Comparison of ENCODE assay signal across 24 cellular contexts in the genomic region with DNA sequence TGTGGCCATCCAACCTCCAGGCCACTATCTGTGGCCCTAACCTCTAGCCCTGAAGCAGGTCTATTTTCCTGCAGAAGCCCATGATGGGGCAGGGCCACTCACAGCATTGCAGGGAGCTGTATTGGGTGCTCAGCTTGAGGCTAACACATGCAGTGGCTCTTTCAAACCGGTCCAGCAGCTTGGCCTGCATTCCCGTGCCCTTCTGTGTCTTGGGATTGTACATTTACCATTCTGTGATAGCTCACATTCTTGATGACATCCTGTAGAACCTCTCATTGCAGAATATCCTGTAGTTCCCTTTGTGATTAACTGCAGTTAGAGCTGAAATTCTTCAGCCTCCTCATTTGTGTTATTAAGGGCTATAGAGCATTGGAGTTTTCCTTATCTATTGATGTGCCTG.
"Had no signal": no experiment of that assay in that cellular context is flagged by ENCODE, and none has a peak within 500 bp of the region (broad histone marks: within the 10 kb centered on the region; RNA-seq: fewer than 3 reads in every experiment).

No MANE protein-coding gene starts in this region.

- H3K4me3 ChIP-seq: ascending aorta, transverse colon had no signal

- DNase-seq: activated CD4-positive, alpha-beta T cell treated with anti-CD3 and anti-CD28 coated beads for 1 hour; activated CD4-positive, alpha-beta T cell treated with anti-CD3 and anti-CD28 coated beads, Interleukin-2, amount 50 U/mL, for 1 hour; activated CD8-positive, alpha-beta T cell treated with anti-CD3 and anti-CD28 coated beads, Interleukin-2, amount 10 ng/mL, durations not matched to agents 7 days and 5 days; activated T-cell treated with anti-CD3 and anti-CD28 coated beads, Interleukin-2, amount 50 U/mL, for 24 hours; brain microvascular endothelial cell; effector CD8-positive, alpha-beta T cell; foreskin melanocyte; immature natural killer cell; kidney glomerular epithelial cell; left ventricle myocardium superior; mammary epithelial cell; midbrain; natural killer cell; stimulated activated CD4-positive, alpha-beta T cell treated with anti-CD3 and anti-CD28 coated beads, Interleukin-2, amount 100 ng/mL, for 48 hours; stimulated activated CD8-positive, alpha-beta memory T cell treated with anti-CD3 and anti-CD28 coated beads, Interleukin-4, amount 100 ng/mL, for 48 hours; stimulated activated naive B cell treated with anti-CD40 and anti-IgM and Interleukin-4, amounts not matched to agents 10 μg/mL and 1 μg/mL and 100 μg/mL, for 72 hours; T-cell; transverse colon; WERI-Rb-1 had no signal

- H3K4me1 Mint-ChIP-seq: activated T-helper 17 cell treated with anti-CD3 and anti-CD28 coated beads, Interleukin-2, amount 50 U/mL, for 72 hours; immature natural killer cell; natural killer cell; stimulated activated naive B cell treated with anti-CD40 and anti-IgM and Interleukin-4, amounts not matched to agents 10 μg/mL and 1 μg/mL and 100 μg/mL, for 72 hours; T-cell had no signal

- H3K9me3 ChIP-seq: transverse colon had no signal

- H3K27me3 ChIP-seq: ascending aorta, brain microvascular endothelial cell had no signal

- H3K27ac ChIP-seq: ascending aorta, brain microvascular endothelial cell, transverse colon, WERI-Rb-1 had no signal

- H3K4me1 ChIP-seq: transverse colon had no signal

- H3K9me3 Mint-ChIP-seq: T-helper 2 cell treated with Interferon-gamma antibody and Interleukin-4, amounts not matched to agents 5 μg/mL and 100 μg/mL, for 36 hours had no signal

- H3K27ac Mint-ChIP-seq: activated CD8-positive, alpha-beta T cell treated with anti-CD3 and anti-CD28 coated beads, Interleukin-2, amount 10 ng/mL, durations not matched to agents 7 days and 5 days; activated naive CD4-positive, alpha-beta T cell treated with anti-CD3 and anti-CD28 coated beads, Interleukin-2, amount 50 U/mL, for 72 hours; activated T-cell treated with anti-CD3 and anti-CD28 coated beads, Interleukin-2, amount 50 U/mL, for 24 hours; activated T-helper 17 cell treated with anti-CD3 and anti-CD28 coated beads, Interleukin-2, amount 50 U/mL, for 72 hours; immature natural killer cell; natural killer cell; progenitor cell of endocrine pancreas; stimulated activated naive B cell treated with anti-CD40 and anti-IgM and Interleukin-4, amounts not matched to agents 10 μg/mL and 1 μg/mL and 100 μg/mL, for 72 hours; T-cell; T-helper 2 cell treated with Interferon-gamma antibody and Interleukin-4, amounts not matched to agents 5 μg/mL and 100 μg/mL, for 36 hours had no signal

- H3K36me3 Mint-ChIP-seq: immature natural killer cell; natural killer cell; stimulated activated naive B cell treated with anti-CD40 and anti-IgM and Interleukin-4, amounts not matched to agents 10 μg/mL and 1 μg/mL and 100 μg/mL, for 72 hours had no signal

- H3K4me3 Mint-ChIP-seq: activated CD8-positive, alpha-beta T cell treated with anti-CD3 and anti-CD28 coated beads, Interleukin-2, amount 10 ng/mL, durations not matched to agents 7 days and 5 days; activated T-cell treated with anti-CD3 and anti-CD28 coated beads, Interleukin-2, amount 50 U/mL, for 24 hours; activated T-helper 17 cell treated with anti-CD3 and anti-CD28 coated beads, Interleukin-2, amount 50 U/mL, for 72 hours; immature natural killer cell; natural killer cell; stimulated activated naive B cell treated with anti-CD40 and anti-IgM and Interleukin-4, amounts not matched to agents 10 μg/mL and 1 μg/mL and 100 μg/mL, for 72 hours; T-cell; T-helper 2 cell treated with Interferon-gamma antibody and Interleukin-4, amounts not matched to agents 5 μg/mL and 100 μg/mL, for 36 hours had no signal

- H3K36me3 ChIP-seq: ascending aorta, brain microvascular endothelial cell, transverse colon, WERI-Rb-1 had no signal
